1 cellular context compared by ENCODE assay signal in genomic region chr6:5082487-5083306, GRCh38.
TF ChIP-seq lines count a peak whose summit lies in the region.

No MANE protein-coding gene starts in this region.

TF ChIP-seq in HepG2, 621 proteins besides CTCF, POLR2A, EP300 and RAD21 (continued from another document and continues in another):
- TF ChIP-seq, protein P1, sequence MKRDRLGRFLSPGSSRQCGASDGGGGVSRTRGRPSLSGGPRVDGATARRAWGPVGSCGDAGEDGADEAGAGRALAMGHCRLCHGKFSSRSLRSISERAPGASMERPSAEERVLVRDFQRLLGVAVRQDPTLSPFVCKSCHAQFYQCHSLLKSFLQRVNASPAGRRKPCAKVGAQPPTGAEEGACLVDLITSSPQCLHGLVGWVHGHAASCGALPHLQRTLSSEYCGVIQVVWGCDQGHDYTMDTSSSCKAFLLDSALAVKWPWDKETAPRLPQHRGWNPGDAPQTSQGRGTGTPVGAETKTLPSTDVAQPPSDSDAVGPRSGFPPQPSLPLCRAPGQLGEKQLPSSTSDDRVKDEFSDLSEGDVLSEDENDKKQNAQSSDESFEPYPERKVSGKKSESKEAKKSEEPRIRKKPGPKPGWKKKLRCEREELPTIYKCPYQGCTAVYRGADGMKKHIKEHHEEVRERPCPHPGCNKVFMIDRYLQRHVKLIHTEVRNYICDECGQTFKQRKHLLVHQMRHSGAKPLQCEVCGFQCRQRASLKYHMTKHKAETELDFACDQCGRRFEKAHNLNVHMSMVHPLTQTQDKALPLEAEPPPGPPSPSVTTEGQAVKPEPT (CRISPR knock-in tag; IDR thresholded peaks at IDR 0.05; ENCODE audit: low read depth) = peak; percentile 62; the same call in 1 of the 2 replicates
- TF ChIP-seq TAF1 (CRISPR knock-in tag; IDR thresholded peaks at IDR 0.05) (peak; percentile 50; the same call in 1 of the 2 replicates), ASH2L (IDR thresholded peaks at IDR 0.05; ENCODE audit: insufficient read length, low read depth, low read length) (peak; percentile 47), SP2 (CRISPR knock-in tag; IDR thresholded peaks at IDR 0.05) (no peak), ZNF235 (CRISPR knock-in tag; IDR thresholded peaks at IDR 0.05; ENCODE audit: borderline replicate concordance) (no peak), ZBTB21 (CRISPR knock-in tag; IDR thresholded peaks at IDR 0.05) (no peak), TBL1XR1 (IDR thresholded peaks at IDR 0.05; ENCODE audit: borderline replicate concordance, low read length, partially characterized antibody) (no peak), ZNF772 (CRISPR knock-in tag; IDR thresholded peaks at IDR 0.05) (peak; percentile 89; the same call in 1 of the 2 replicates), ZNF703 (CRISPR knock-in tag; IDR thresholded peaks at IDR 0.05; ENCODE audit: borderline replicate concordance) (no peak), ZNF7 (CRISPR knock-in tag; IDR thresholded peaks at IDR 0.05) (no peak), CREB1 (IDR thresholded peaks at IDR 0.05) (no peak), CREB1 (CRISPR knock-in tag; IDR thresholded peaks at IDR 0.05) (peak; percentile 64), TCF12 (IDR thresholded peaks at IDR 0.05) (no peak), TCF12 (CRISPR knock-in tag; IDR thresholded peaks at IDR 0.05) (no peak), HNF1B (CRISPR knock-in tag; IDR thresholded peaks at IDR 0.05) (0 out of 2 replicates have a peak, but pooled peaks have one; percentile 56), ZNF326 (CRISPR knock-in tag; IDR thresholded peaks at IDR 0.05; ENCODE audit: borderline replicate concordance) (no peak), RBM22 (optimal IDR thresholded peaks at IDR 0.05; ENCODE audit: low read length) (no peak), ATM (IDR thresholded peaks at IDR 0.05; ENCODE audit: borderline replicate concordance) (no peak), ESRRA (CRISPR knock-in tag; IDR thresholded peaks at IDR 0.05; ENCODE audit: low read depth) (no peak), ZBTB7B (CRISPR knock-in tag; IDR thresholded peaks at IDR 0.05) (peak; percentile 72), ATF1 (CRISPR knock-in tag; IDR thresholded peaks at IDR 0.05) (0 out of 2 replicates have a peak, but pooled peaks have one; percentile 44), NRL (CRISPR knock-in tag; IDR thresholded peaks at IDR 0.05; ENCODE audit: borderline replicate concordance) (peak; percentile 88; the same call in 1 of the 2 replicates), ZNF75D (CRISPR knock-in tag; IDR thresholded peaks at IDR 0.05; ENCODE audit: borderline replicate concordance) (no peak), MAFG (CRISPR knock-in tag; IDR thresholded peaks at IDR 0.05) (no peak), TERF1 (CRISPR knock-in tag; IDR thresholded peaks at IDR 0.05) (no peak), ZBTB4 (CRISPR knock-in tag; IDR thresholded peaks at IDR 0.05; ENCODE audit: borderline replicate concordance) (peak; percentile 70; the same call in 1 of the 2 replicates), AHR (CRISPR knock-in tag; IDR thresholded peaks at IDR 0.05) (no peak; the same call in 1 of the 2 replicates), MEF2D (CRISPR knock-in tag; IDR thresholded peaks at IDR 0.05) (peak; percentile 79), SATB2 (CRISPR knock-in tag; IDR thresholded peaks at IDR 0.05) (no peak), ZNF572 (CRISPR knock-in tag; IDR thresholded peaks at IDR 0.05) (no peak; the same call in 1 of the 2 replicates), PPARG (CRISPR knock-in tag; conservative IDR thresholded peaks at IDR 0.05) (0 out of 2 replicates have a peak, but pooled peaks have one; percentile 20), KLF13 (CRISPR knock-in tag; IDR thresholded peaks at IDR 0.05) (no peak)
- TF ChIP-seq, protein P2, sequence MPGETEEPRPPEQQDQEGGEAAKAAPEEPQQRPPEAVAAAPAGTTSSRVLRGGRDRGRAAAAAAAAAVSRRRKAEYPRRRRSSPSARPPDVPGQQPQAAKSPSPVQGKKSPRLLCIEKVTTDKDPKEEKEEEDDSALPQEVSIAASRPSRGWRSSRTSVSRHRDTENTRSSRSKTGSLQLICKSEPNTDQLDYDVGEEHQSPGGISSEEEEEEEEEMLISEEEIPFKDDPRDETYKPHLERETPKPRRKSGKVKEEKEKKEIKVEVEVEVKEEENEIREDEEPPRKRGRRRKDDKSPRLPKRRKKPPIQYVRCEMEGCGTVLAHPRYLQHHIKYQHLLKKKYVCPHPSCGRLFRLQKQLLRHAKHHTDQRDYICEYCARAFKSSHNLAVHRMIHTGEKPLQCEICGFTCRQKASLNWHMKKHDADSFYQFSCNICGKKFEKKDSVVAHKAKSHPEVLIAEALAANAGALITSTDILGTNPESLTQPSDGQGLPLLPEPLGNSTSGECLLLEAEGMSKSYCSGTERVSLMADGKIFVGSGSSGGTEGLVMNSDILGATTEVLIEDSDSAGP (CRISPR knock-in tag; IDR thresholded peaks at IDR 0.05; ENCODE audit: borderline replicate concordance) = peak; percentile 72; the same call in 1 of the 2 replicates
- TF ChIP-seq, protein P3, sequence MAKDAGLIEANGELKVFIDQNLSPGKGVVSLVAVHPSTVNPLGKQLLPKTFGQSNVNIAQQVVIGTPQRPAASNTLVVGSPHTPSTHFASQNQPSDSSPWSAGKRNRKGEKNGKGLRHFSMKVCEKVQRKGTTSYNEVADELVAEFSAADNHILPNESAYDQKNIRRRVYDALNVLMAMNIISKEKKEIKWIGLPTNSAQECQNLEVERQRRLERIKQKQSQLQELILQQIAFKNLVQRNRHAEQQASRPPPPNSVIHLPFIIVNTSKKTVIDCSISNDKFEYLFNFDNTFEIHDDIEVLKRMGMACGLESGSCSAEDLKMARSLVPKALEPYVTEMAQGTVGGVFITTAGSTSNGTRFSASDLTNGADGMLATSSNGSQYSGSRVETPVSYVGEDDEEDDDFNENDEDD (CRISPR knock-in tag; IDR thresholded peaks at IDR 0.05; ENCODE audit: borderline replicate concordance) = peak; percentile 64; the same call in 1 of the 2 replicates
- TF ChIP-seq, protein P4, sequence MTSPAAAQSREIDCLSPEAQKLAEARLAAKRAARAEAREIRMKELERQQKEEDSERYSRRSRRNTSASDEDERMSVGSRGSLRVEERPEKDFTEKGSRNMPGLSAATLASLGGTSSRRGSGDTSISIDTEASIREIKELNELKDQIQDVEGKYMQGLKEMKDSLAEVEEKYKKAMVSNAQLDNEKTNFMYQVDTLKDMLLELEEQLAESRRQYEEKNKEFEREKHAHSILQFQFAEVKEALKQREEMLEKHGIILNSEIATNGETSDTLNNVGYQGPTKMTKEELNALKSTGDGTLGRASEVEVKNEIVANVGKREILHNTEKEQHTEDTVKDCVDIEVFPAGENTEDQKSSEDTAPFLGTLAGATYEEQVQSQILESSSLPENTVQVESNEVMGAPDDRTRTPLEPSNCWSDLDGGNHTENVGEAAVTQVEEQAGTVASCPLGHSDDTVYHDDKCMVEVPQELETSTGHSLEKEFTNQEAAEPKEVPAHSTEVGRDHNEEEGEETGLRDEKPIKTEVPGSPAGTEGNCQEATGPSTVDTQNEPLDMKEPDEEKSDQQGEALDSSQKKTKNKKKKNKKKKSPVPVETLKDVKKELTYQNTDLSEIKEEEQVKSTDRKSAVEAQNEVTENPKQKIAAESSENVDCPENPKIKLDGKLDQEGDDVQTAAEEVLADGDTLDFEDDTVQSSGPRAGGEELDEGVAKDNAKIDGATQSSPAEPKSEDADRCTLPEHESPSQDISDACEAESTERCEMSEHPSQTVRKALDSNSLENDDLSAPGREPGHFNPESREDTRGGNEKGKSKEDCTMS (CRISPR knock-in tag; conservative IDR thresholded peaks at IDR 0.05) = no peak
- TF ChIP-seq, protein P5, sequence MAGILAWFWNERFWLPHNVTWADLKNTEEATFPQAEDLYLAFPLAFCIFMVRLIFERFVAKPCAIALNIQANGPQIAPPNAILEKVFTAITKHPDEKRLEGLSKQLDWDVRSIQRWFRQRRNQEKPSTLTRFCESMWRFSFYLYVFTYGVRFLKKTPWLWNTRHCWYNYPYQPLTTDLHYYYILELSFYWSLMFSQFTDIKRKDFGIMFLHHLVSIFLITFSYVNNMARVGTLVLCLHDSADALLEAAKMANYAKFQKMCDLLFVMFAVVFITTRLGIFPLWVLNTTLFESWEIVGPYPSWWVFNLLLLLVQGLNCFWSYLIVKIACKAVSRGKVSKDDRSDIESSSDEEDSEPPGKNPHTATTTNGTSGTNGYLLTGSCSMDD (CRISPR knock-in tag; IDR thresholded peaks at IDR 0.05) = no peak
